In genomic region chr10:23657677-23658076, GRCh38 we compare ENCODE assay signal across 7 cellular contexts.
"Had no signal": no experiment of that assay in that cellular context is flagged by ENCODE, and none has a peak within 500 bp of the region (broad histone marks: within the 10 kb centered on the region; RNA-seq: fewer than 3 reads in every experiment).

No MANE protein-coding gene starts in this region.

- H3K27ac Mint-ChIP-seq: IgD-negative memory B cell had no signal

- H3K36me3 Mint-ChIP-seq: IgD-negative memory B cell had no signal

- DNase-seq: GOT3, H7, KBM-7 had no signal

- H3K4me3 ChIP-seq: HAP-1 had no signal

- H3K36me3 ChIP-seq: HAP-1 had no signal

- H3K4me3 Mint-ChIP-seq: IgD-negative memory B cell had no signal

- ATAC-seq: HCT116, HepG2 had no signal

- H3K4me1 ChIP-seq: HAP-1 had no signal
